In the genomic region with DNA sequence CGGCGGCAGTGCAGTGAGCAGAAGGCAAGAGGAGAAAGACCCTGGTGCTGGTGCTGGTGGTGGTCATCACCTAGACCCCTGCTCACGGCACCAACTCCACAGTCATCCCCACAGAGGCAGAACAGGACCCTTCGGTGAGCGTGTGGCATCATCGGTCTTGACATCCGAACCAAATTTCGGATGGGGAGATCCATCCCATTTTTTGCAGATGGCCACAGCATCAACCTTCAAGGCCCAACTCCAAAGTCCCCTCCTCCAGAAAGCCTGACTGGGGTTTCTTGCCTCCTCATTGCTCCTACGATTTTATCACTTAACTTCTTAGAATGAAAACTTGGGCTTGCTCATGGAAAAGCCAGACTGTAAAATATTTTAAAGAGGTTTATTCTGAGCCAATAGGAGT, we compare ENCODE assay signal across 32 cellular contexts. TPM values are rescaled to one million over a fixed set of nuclear protein-coding genes. Genes with fewer than 3 reads are reported as not detected.
"Had no signal": no experiment of that assay in that cellular context is flagged by ENCODE, and none has a peak within 500 bp of the region (broad histone marks: within the 10 kb centered on the region; RNA-seq: fewer than 3 reads in every experiment).

No MANE protein-coding gene starts in this region.

- H3K4me3 ChIP-seq: left lung, lower lobe of right lung, ovary, prostate gland, spleen, suprapubic skin, thoracic aorta, tibial artery, upper lobe of right lung had no signal

- H3K27me3 ChIP-seq: ovary, suprapubic skin, tibial artery had no signal

- H3K27ac Mint-ChIP-seq: immature natural killer cell; nephron; stimulated activated effector memory CD8-positive, alpha-beta T cell treated with anti-CD3 and anti-CD28 coated beads, Interleukin-12 subunit alpha, Interleukin-12 subunit beta, amount 100 ng/mL, for 72 hours; stimulated activated naive CD8-positive, alpha-beta T cell treated with anti-CD3 and anti-CD28 coated beads, Interleukin-15, Interleukin-2, amounts not matched to agents 100 ng/mL and 50 ng/mL, for 24 hours had no signal

- H3K36me3 ChIP-seq: left lung, lower lobe of right lung, neutrophil, ovary, prostate gland, spleen, suprapubic skin, thoracic aorta, tibial artery, upper lobe of right lung had no signal

- H3K4me1 ChIP-seq: left lung, lower lobe of right lung, prostate gland, spleen, tibial artery, upper lobe of right lung had no signal

- H3K36me3 Mint-ChIP-seq: naive thymus-derived CD8-positive, alpha-beta T cell; stimulated activated effector memory CD8-positive, alpha-beta T cell treated with anti-CD3 and anti-CD28 coated beads, Interleukin-12 subunit alpha, Interleukin-12 subunit beta, amount 100 ng/mL, for 72 hours had no signal

- FAIRE-seq: islet of Langerhans, kidney, small intestine had no signal

- H3K4me3 Mint-ChIP-seq: immature natural killer cell; naive thymus-derived CD8-positive, alpha-beta T cell; nephron; neural crest cell; stimulated activated effector memory CD8-positive, alpha-beta T cell treated with anti-CD3 and anti-CD28 coated beads, Interleukin-12 subunit alpha, Interleukin-12 subunit beta, amount 100 ng/mL, for 72 hours; stimulated activated naive CD8-positive, alpha-beta T cell treated with anti-CD3 and anti-CD28 coated beads, Interleukin-15, Interleukin-2, amounts not matched to agents 100 ng/mL and 50 ng/mL, for 24 hours had no signal

- H3K9me3 ChIP-seq: left lung, lower lobe of right lung, neutrophil, ovary, prostate gland, suprapubic skin, thoracic aorta, tibial artery, upper lobe of right lung had no signal

- ATAC-seq: left colon; left lung; lower lobe of right lung; naive thymus-derived CD8-positive, alpha-beta T cell; right cardiac atrium; sciatic nerve; stimulated activated effector memory CD8-positive, alpha-beta T cell treated with anti-CD3 and anti-CD28 coated beads, Interleukin-12 subunit alpha, Interleukin-12 subunit beta, amount 100 ng/mL, for 72 hours; upper lobe of right lung had no signal

- H3K27ac ChIP-seq: left lung, lower lobe of right lung, neutrophil, ovary, prostate gland, spleen, thoracic aorta, tibial artery, upper lobe of right lung had no signal

- H3K4me1 Mint-ChIP-seq: immature natural killer cell; nephron; neural crest cell; stimulated activated effector memory CD8-positive, alpha-beta T cell treated with anti-CD3 and anti-CD28 coated beads, Interleukin-12 subunit alpha, Interleukin-12 subunit beta, amount 100 ng/mL, for 72 hours had no signal

- DNase-seq: hippocampal formation; immature natural killer cell; kidney; left colon; left lung; lower lobe of right lung; mammary epithelial cell; mesenchymal stem cell; naive thymus-derived CD8-positive, alpha-beta T cell; occipital lobe; ovary; retina; right cardiac atrium; small intestine; spleen; stimulated activated CD4-positive, alpha-beta T cell treated with anti-CD3 and anti-CD28 coated beads, Interleukin-4, amount 100 ng/mL, for 24 hours; stimulated activated naive CD4-positive, alpha-beta T cell; tibial artery; trophoblast cell; upper lobe of right lung had no signal

- H3K9me3 Mint-ChIP-seq: immature natural killer cell; naive thymus-derived CD8-positive, alpha-beta T cell; nephron; neural crest cell; stimulated activated effector memory CD8-positive, alpha-beta T cell treated with anti-CD3 and anti-CD28 coated beads, Interleukin-12 subunit alpha, Interleukin-12 subunit beta, amount 100 ng/mL, for 72 hours; stimulated activated naive CD8-positive, alpha-beta T cell treated with anti-CD3 and anti-CD28 coated beads, Interleukin-15, Interleukin-2, amounts not matched to agents 100 ng/mL and 50 ng/mL, for 24 hours had no signal

RNA-seq across cellular contexts. Expression of gene KLK12, which starts 8.7 kb away (rescaled TPM):
- total RNA-seq: kidney; liver; mammary epithelial cell; naive thymus-derived CD8-positive, alpha-beta T cell; neural crest cell; occipital lobe; ovary; right cardiac atrium; sciatic nerve; spleen; subcutaneous adipose tissue; thoracic aorta; upper lobe of right lung had no signal
- polyA plus RNA-seq: immature natural killer cell; liver; mammary epithelial cell; naive thymus-derived CD8-positive, alpha-beta T cell; ovary; right cardiac atrium had no signal

RNA-seq across cellular contexts. Expression of gene KLK11, which starts 17.1 kb away (rescaled TPM):
- total RNA-seq: naive thymus-derived CD8-positive, alpha-beta T cell; neural crest cell; occipital lobe; spleen; subcutaneous adipose tissue had no signal
- polyA plus RNA-seq: immature natural killer cell; naive thymus-derived CD8-positive, alpha-beta T cell had no signal

RNA-seq across cellular contexts. Expression of gene KLK13, which starts 21.4 kb away (rescaled TPM):
- total RNA-seq: kidney; liver; naive thymus-derived CD8-positive, alpha-beta T cell; neural crest cell; occipital lobe; right cardiac atrium; spleen; subcutaneous adipose tissue; thoracic aorta; upper lobe of right lung had no signal
- polyA plus RNA-seq: immature natural killer cell; liver; naive thymus-derived CD8-positive, alpha-beta T cell had no signal

RNA-seq across cellular contexts. Expression of gene KLK10, which starts 24.0 kb away (rescaled TPM):
- total RNA-seq: liver; naive thymus-derived CD8-positive, alpha-beta T cell; neural crest cell; occipital lobe; spleen; thoracic aorta had no signal
- polyA plus RNA-seq: immature natural killer cell; naive thymus-derived CD8-positive, alpha-beta T cell had no signal

RNA-seq across cellular contexts. Expression of gene KLK14, which starts 39.2 kb away (rescaled TPM):
- total RNA-seq: liver, occipital lobe, subcutaneous adipose tissue, thoracic aorta, upper lobe of right lung had no signal
- polyA plus RNA-seq: immature natural killer cell; naive thymus-derived CD8-positive, alpha-beta T cell; right cardiac atrium had no signal
